ENCODE assay signal across 9 cellular contexts in the genomic region with DNA sequence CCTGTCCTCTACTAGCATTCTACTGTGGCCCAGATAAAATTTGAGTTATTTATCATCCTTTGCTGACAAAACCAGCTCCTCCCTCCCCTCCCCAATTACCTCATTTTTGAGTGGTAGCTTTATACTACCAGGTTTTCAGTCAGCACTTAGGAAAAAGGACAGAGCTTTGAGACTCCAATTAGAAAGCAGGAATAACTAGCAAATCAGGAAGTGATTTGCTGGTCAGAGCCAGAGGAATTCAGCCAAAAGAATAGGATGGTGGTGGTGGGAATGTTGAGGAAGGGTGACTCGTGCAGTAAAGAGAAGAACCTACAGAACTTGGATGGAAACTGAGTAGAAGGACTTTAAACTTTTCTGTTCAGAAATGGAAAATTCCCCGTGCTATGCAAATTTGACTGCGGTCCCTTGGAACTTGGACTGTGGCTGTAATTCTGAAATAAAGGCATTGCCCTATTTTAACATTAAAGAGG. TPM values are rescaled to one million over a fixed set of nuclear protein-coding genes. Genes with fewer than 3 reads are reported as not detected.
A peak's percentile ranks its signal among the peaks of the same experiment; 100 is the strongest.
DNase-seq lines count a peak whose midpoint lies in the region; ATAC-seq and TF ChIP-seq lines count a peak whose summit lies in the region.
"Had no signal": no experiment of that assay in that cellular context is flagged by ENCODE, and none has a peak within 500 bp of the region (broad histone marks: within the 10 kb centered on the region; RNA-seq: fewer than 3 reads in every experiment).

No MANE protein-coding gene starts in this region.

- ATAC-seq in activated T-cell treated with anti-CD3 and anti-CD28 coated beads, Interleukin-2, amount 50 U/mL, for 72 hours (replicated peaks in 1 of 2), result no peak

- H3K4me1 ChIP-seq in subcutaneous abdominal adipose tissue (ENCODE audit: control insufficient read depth in 5 of 5, insufficient read depth in 5 of 5, low read length in 5 of 5), result peaks cover 2 to 80% (median 76%) of the 10 kb centered on the region in 5 donors
- peaks cover 29% of the 10 kb centered on the region for H3K4me1 ChIP-seq in colonic mucosa

- H3K9ac ChIP-seq in subcutaneous abdominal adipose tissue (ENCODE audit: low read length in 5 of 5) (peak overlapping the region in 1 of 5 donors; percentile 48), colonic mucosa (ENCODE audit: low read depth in 2 of 2, low read length in 2 of 2) (no peak overlapping the region)

- H3K27me3 ChIP-seq in subcutaneous abdominal adipose tissue (ENCODE audit: control insufficient read depth in 5 of 5, insufficient read depth in 4 of 5, low read length in 5 of 5), result no peaks in the 10 kb centered on the region
- H3K27me3 ChIP-seq in colonic mucosa, result no peaks in the 10 kb centered on the region

- H3K36me3 ChIP-seq in subcutaneous abdominal adipose tissue (ENCODE audit: control insufficient read depth in 5 of 5, insufficient read depth in 5 of 5, low read length in 5 of 5), result no peaks in the 10 kb centered on the region
- no peaks in the 10 kb centered on the region for H3K36me3 ChIP-seq in colonic mucosa

- intact Hi-C loops in colonic mucosa (cut with DNase I), result no loop called here

- no peaks in the 10 kb centered on the region for H3K27me3 Mint-ChIP-seq in activated T-cell treated with anti-CD3 and anti-CD28 coated beads, Interleukin-2, amount 50 U/mL, for 72 hours (ENCODE audit: low read depth)
- H3K27me3 Mint-ChIP-seq in activated naive CD8-positive, alpha-beta T cell treated with anti-CD3 and anti-CD28 coated beads for 36 hours, result no peaks in the 10 kb centered on the region

- H3K27ac Mint-ChIP-seq in activated T-cell treated with anti-CD3 and anti-CD28 coated beads, Interleukin-2, amount 50 U/mL, for 72 hours, result peak overlapping the region; percentile 67
- H3K27ac Mint-ChIP-seq in activated naive CD8-positive, alpha-beta T cell treated with anti-CD3 and anti-CD28 coated beads for 36 hours, result peak overlapping the region; percentile 10

- peaks cover 74% of the 10 kb centered on the region for H3K4me1 Mint-ChIP-seq in activated T-cell treated with anti-CD3 and anti-CD28 coated beads, Interleukin-2, amount 50 U/mL, for 72 hours (ENCODE audit: low read depth)
- H3K4me1 Mint-ChIP-seq in activated naive CD8-positive, alpha-beta T cell treated with anti-CD3 and anti-CD28 coated beads for 36 hours, result peaks cover 69% of the 10 kb centered on the region

- no peak for DNase-seq in activated T-cell treated with anti-CD3 and anti-CD28 coated beads, Interleukin-2, amount 50 U/mL, for 72 hours
- no peak for DNase-seq in activated T-cell treated with anti-CD3 and anti-CD28 coated beads, Interleukin-2, amount 50 U/mL, for 1 hour
- DNase-seq in activated naive CD8-positive, alpha-beta T cell treated with anti-CD3 and anti-CD28 coated beads for 36 hours, result no peak
- DNase-seq in iris pigment epithelial cell (ENCODE audit: low read depth), result peak; percentile 48
- DNase-seq in colonic mucosa, result no peak
- no peak for DNase-seq in HuH-7.5 (ENCODE audit: low spot score)
- no peak for DNase-seq in NCI-H510A treated with DMSO at 0.1 percent for 48 hours (lab: John Stamatoyannopoulos, UW)
- DNase-seq: stimulated activated CD4-positive, alpha-beta T cell treated with anti-CD3 and anti-CD28 coated beads, Interleukin-15, amount 100 ng/mL, for 24 hours had no signal

- peaks cover 6 to 10% of the 10 kb centered on the region in 2 donors for H3K36me3 Mint-ChIP-seq in activated T-cell treated with anti-CD3 and anti-CD28 coated beads, Interleukin-2, amount 50 U/mL, for 72 hours (ENCODE audit: insufficient read depth in 2 of 2)
- peaks cover 32% of the 10 kb centered on the region for H3K36me3 Mint-ChIP-seq in activated naive CD8-positive, alpha-beta T cell treated with anti-CD3 and anti-CD28 coated beads for 36 hours

- TF ChIP-seq CTCF in colonic mucosa (IDR thresholded peaks at IDR 0.05), result no peak

- H3K4me3 ChIP-seq in subcutaneous abdominal adipose tissue (ENCODE audit: low read depth in 1 of 5, low read length in 5 of 5), result peak overlapping the region in 1 of 5 donors; percentile 28
- no peak overlapping the region for H3K4me3 ChIP-seq in colonic mucosa

- peak overlapping the region; percentile 59 to 70 for H3K4me3 Mint-ChIP-seq in activated T-cell treated with anti-CD3 and anti-CD28 coated beads, Interleukin-2, amount 50 U/mL, for 72 hours
- peak overlapping the region; percentile 9 for H3K4me3 Mint-ChIP-seq in activated naive CD8-positive, alpha-beta T cell treated with anti-CD3 and anti-CD28 coated beads for 36 hours

- H3K9me3 Mint-ChIP-seq in activated T-cell treated with anti-CD3 and anti-CD28 coated beads, Interleukin-2, amount 50 U/mL, for 72 hours, result no peaks in the 10 kb centered on the region
- peaks cover 2% of the 10 kb centered on the region for H3K9me3 Mint-ChIP-seq in activated naive CD8-positive, alpha-beta T cell treated with anti-CD3 and anti-CD28 coated beads for 36 hours

- H3K9me3 ChIP-seq in subcutaneous abdominal adipose tissue (ENCODE audit: control insufficient read depth in 5 of 5, low read length in 5 of 5), result no peaks in the 10 kb centered on the region
- H3K9me3 ChIP-seq in colonic mucosa, result no peaks in the 10 kb centered on the region

- peak overlapping the region; percentile 40 for H3K27ac ChIP-seq in subcutaneous abdominal adipose tissue (ENCODE audit: low read depth, low read length)
- no peak overlapping the region for H3K27ac ChIP-seq in colonic mucosa

RNA-seq across cellular contexts. Expression of a gene that starts 3.7 kb away (rescaled TPM):
- total RNA-seq in activated T-cell treated with anti-CD3 and anti-CD28 coated beads, Interleukin-2, amount 50 U/mL, for 72 hours, result 100 to 1,000 TPM; 235 to 276 TPM
- total RNA-seq in activated naive CD8-positive, alpha-beta T cell treated with anti-CD3 and anti-CD28 coated beads for 36 hours, result 100 to 1,000 TPM; 234 to 235 TPM
- 100 to 1,000 TPM; 415 to 575 TPM for total RNA-seq in colonic mucosa

RNA-seq across cellular contexts. Expression of a gene that starts 18.0 kb away (rescaled TPM):
- 100 to 1,000 TPM; 425 to 483 TPM for total RNA-seq in activated T-cell treated with anti-CD3 and anti-CD28 coated beads, Interleukin-2, amount 50 U/mL, for 72 hours
- total RNA-seq in activated naive CD8-positive, alpha-beta T cell treated with anti-CD3 and anti-CD28 coated beads for 36 hours, result 100 to 1,000 TPM; 316 to 321 TPM
- 100 to 1,000 TPM; 338 to 537 TPM for total RNA-seq in colonic mucosa

RNA-seq across cellular contexts. Expression of a gene that starts 45.8 kb away (rescaled TPM):
- total RNA-seq in activated T-cell treated with anti-CD3 and anti-CD28 coated beads, Interleukin-2, amount 50 U/mL, for 72 hours, result 1 to 10 TPM in 1 of 2 donors, under 1 TPM in 1; 0.39 to 1.1 TPM
- under 1 TPM; 0.60 to 0.82 TPM for total RNA-seq in activated naive CD8-positive, alpha-beta T cell treated with anti-CD3 and anti-CD28 coated beads for 36 hours
- 1 to 10 TPM; 2.8 to 7.9 TPM for total RNA-seq in colonic mucosa
